In the genomic region with DNA sequence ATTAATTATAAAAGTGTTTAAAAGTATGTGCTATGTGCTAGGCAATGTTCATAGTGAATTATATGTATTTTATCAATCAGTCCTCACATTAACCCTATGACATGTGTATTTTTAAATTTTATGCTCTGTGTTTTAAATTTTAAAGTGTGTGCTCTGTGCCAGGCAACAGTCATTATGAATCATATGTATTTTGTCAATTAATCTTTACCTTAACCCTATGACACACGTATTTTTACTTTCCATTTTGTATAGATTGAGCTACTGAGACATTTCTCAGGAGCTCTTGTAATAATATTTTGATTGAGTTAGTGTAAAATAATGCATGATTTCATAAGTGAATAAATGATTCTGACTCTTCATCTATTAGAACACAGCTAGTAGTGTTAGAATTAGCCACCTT, we compare ENCODE assay signal across 17 cellular contexts.
DNase-seq lines count a peak whose midpoint lies in the region; ATAC-seq, FAIRE-seq and TF ChIP-seq lines count a peak whose summit lies in the region.
"Had no signal": no experiment of that assay in that cellular context is flagged by ENCODE, and none has a peak within 500 bp of the region (broad histone marks: within the 10 kb centered on the region; RNA-seq: fewer than 3 reads in every experiment).

No MANE protein-coding gene starts in this region.

- no peak for ATAC-seq in A549
- ATAC-seq in activated CD4-positive, CD25-positive, alpha-beta regulatory T cell treated with anti-CD3 and anti-CD28 coated beads, Interleukin-2, amount 50 U/mL, for 24 hours: no peak
- ATAC-seq in GM19467 (IDR thresholded peaks at IDR 0.05; ENCODE audit: unreplicated experiment): no peak
- ATAC-seq: K562 had no signal

- peak overlapping the region; percentile 59 for H3K4me2 ChIP-seq in A549

- CTCF ChIA-PET in A549 (lab: Yijun Ruan, JAX): no interaction called here

- no peaks in the 10 kb centered on the region for H3K36me3 ChIP-seq in SJSA1
- H3K36me3 ChIP-seq: BE2C had no signal

- TF ChIP-seq EP300 in A549 (IDR thresholded peaks at IDR 0.05): no peak

- no peak for TF ChIP-seq POLR2A in A549 (IDR thresholded peaks at IDR 0.05; ENCODE audit: low read length)
- TF ChIP-seq POLR2A in GM12891 (IDR thresholded peaks at IDR 0.05; ENCODE audit: low read depth, low read length): no peak

- POLR2A ChIA-PET in A549 (lab: Yijun Ruan, JAX): no interaction called here

- H3K27me3 ChIP-seq in SJSA1 (replicated peaks): no peaks in the 10 kb centered on the region
- H3K27me3 ChIP-seq: BE2C had no signal

- no peak for TF ChIP-seq RAD21 in A549 (conservative IDR thresholded peaks at IDR 0.05 in 1 of 2, IDR thresholded peaks at IDR 0.05 in 1 of 2)

- WGBS in A549 (ENCODE audit: missing lambda C conversion rate): 11% methylated on average over 1 of the region's 1 CpG

- peaks cover 72% of the 10 kb centered on the region for H3K4me1 ChIP-seq in A549
- H3K4me1 ChIP-seq in SJSA1 (replicated peaks): peaks cover 43% of the 10 kb centered on the region

- H3K4me3 ChIP-seq in A549: no peak overlapping the region
- no peak overlapping the region for H3K4me3 ChIP-seq in SJSA1
- H3K4me3 ChIP-seq in epithelial cell of esophagus (ENCODE audit: low read length): no peak overlapping the region
- H3K4me3 ChIP-seq: K562 had no signal

- H3K9me3 ChIP-seq in A549 (no peaks in the 10 kb centered on the region), SJSA1 (replicated peaks) (no peaks in the 10 kb centered on the region)
- H3K9me3 ChIP-seq: BE2C had no signal

- FAIRE-seq in A549 (lab: Jason Lieb, UNC) (no peak), GM12891 (lab: Jason Lieb, UNC) (no peak)
- FAIRE-seq: GM19239, H1, K562 had no signal

- no peak for TF ChIP-seq CTCF in A549 (IDR thresholded peaks at IDR 0.05)
- no peak for TF ChIP-seq CTCF in epithelial cell of esophagus (IDR thresholded peaks at IDR 0.05; ENCODE audit: insufficient read depth, low read depth, low read length, missing control alignments)

- DNase-seq in A549 (ENCODE audit: low read depth in 1 of 2, low spot score in 1 of 2): no peak
- DNase-seq in HCEC 1CT: peak; percentile 41
- DNase-seq in SJSA1 (ENCODE audit: low read depth in 1 of 2, low spot score in 2 of 2): no peak
- peak; percentile 59 for DNase-seq in epithelial cell of esophagus (ENCODE audit: low read depth)
- DNase-seq in GM12891 (ENCODE audit: insufficient read length, low spot score): no peak
- no peak for DNase-seq in SIG-M5 treated with dmso at 0.1 percent for 504 hours (lab: John Stamatoyannopoulos, UW; ENCODE audit: unreplicated experiment)
- DNase-seq: 8988T; BE2C; CD4-positive, alpha-beta memory T cell; DMS79 had no signal

- peak overlapping the region in 1 of 2 experiments; percentile 65; a peak in 3 of 6 replicates for H3K27ac ChIP-seq in A549
- H3K27ac ChIP-seq in SJSA1: peak overlapping the region; percentile 47
- H3K27ac ChIP-seq: C4-2B, HL-60 had no signal

TF ChIP-seq in A549, 52 proteins besides CTCF, POLR2A, EP300 and RAD21:
- TF ChIP-seq, protein P1, sequence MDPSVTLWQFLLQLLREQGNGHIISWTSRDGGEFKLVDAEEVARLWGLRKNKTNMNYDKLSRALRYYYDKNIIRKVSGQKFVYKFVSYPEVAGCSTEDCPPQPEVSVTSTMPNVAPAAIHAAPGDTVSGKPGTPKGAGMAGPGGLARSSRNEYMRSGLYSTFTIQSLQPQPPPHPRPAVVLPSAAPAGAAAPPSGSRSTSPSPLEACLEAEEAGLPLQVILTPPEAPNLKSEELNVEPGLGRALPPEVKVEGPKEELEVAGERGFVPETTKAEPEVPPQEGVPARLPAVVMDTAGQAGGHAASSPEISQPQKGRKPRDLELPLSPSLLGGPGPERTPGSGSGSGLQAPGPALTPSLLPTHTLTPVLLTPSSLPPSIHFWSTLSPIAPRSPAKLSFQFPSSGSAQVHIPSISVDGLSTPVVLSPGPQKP (IDR thresholded peaks at IDR 0.05; ENCODE audit: low read depth, low read length): no peak
- no peak for TF ChIP-seq PHF8 (IDR thresholded peaks at IDR 0.05; ENCODE audit: borderline replicate concordance, low read depth)
- TF ChIP-seq FOSB (CRISPR knock-in tag; IDR thresholded peaks at IDR 0.05): no peak
- no peak for TF ChIP-seq NFE2L2 (conservative IDR thresholded peaks at IDR 0.05; ENCODE audit: low read length)
- TF ChIP-seq RNF2 (IDR thresholded peaks at IDR 0.05; ENCODE audit: borderline replicate concordance, low read depth): no peak
- TF ChIP-seq MAZ (IDR thresholded peaks at IDR 0.05; ENCODE audit: borderline replicate concordance, low read depth, low read length): no peak
- TF ChIP-seq RFX5 (IDR thresholded peaks at IDR 0.05): no peak
- TF ChIP-seq MAFK (IDR thresholded peaks at IDR 0.05; ENCODE audit: partially characterized antibody): no peak
- TF ChIP-seq RARB (CRISPR knock-in tag; IDR thresholded peaks at IDR 0.05): no peak
- no peak for TF ChIP-seq KDM1A (IDR thresholded peaks at IDR 0.05; ENCODE audit: low read depth)
- TF ChIP-seq ESRRA (IDR thresholded peaks at IDR 0.05; ENCODE audit: borderline replicate concordance, low read length): no peak
- TF ChIP-seq, protein P2, sequence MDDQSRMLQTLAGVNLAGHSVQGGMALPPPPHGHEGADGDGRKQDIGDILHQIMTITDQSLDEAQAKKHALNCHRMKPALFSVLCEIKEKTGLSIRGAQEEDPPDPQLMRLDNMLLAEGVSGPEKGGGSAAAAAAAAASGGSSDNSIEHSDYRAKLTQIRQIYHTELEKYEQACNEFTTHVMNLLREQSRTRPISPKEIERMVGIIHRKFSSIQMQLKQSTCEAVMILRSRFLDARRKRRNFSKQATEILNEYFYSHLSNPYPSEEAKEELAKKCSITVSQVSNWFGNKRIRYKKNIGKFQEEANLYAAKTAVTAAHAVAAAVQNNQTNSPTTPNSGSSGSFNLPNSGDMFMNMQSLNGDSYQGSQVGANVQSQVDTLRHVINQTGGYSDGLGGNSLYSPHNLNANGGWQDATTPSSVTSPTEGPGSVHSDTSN (IDR thresholded peaks at IDR 0.05): no peak
- no peak for TF ChIP-seq TP53 (CRISPR knock-in tag; IDR thresholded peaks at IDR 0.05)
- TF ChIP-seq HOXA7 (CRISPR knock-in tag; IDR thresholded peaks at IDR 0.05): no peak
- no peak for TF ChIP-seq SREBF2 (IDR thresholded peaks at IDR 0.05)
- TF ChIP-seq, protein P3, sequence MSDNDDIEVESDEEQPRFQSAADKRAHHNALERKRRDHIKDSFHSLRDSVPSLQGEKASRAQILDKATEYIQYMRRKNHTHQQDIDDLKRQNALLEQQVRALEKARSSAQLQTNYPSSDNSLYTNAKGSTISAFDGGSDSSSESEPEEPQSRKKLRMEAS (IDR thresholded peaks at IDR 0.05): no peak
- TF ChIP-seq ZNF302 (CRISPR knock-in tag; IDR thresholded peaks at IDR 0.05): no peak
- no peak for TF ChIP-seq EHF (CRISPR knock-in tag; IDR thresholded peaks at IDR 0.05)
- no peak for TF ChIP-seq NPAS2 (CRISPR knock-in tag; IDR thresholded peaks at IDR 0.05; ENCODE audit: borderline replicate concordance)

TF ChIP-seq in GM12891, 5 proteins besides CTCF, POLR2A, EP300 and RAD21:
- TF ChIP-seq POU2F2 (IDR thresholded peaks at IDR 0.05; ENCODE audit: low read depth, low read length) (no peak), TAF1 (IDR thresholded peaks at IDR 0.05; ENCODE audit: low read depth, low read length) (no peak), POLR2AphosphoS5 (IDR thresholded peaks at IDR 0.05; ENCODE audit: low read depth, low read length) (no peak), PAX5 (IDR thresholded peaks at IDR 0.05; ENCODE audit: insufficient read depth, low read length, severe bottlenecking) (no peak), SPI1 (IDR thresholded peaks at IDR 0.05; ENCODE audit: low read depth, low read length) (no peak)
TF ChIP-seq in GM12891: peak in this region for 0.

Comparison
In these comparisons a context has a peak if more than half of its experiments do, and no peak if none do; other contexts are left out.
1. DNase-seq: peak in HCEC 1CT (single experiment) and epithelial cell of esophagus (single experiment); none in A549 (0 of 2), SJSA1 (0 of 2), GM12891 (single experiment) and SIG-M5 treated with dmso at 0.1 percent for 504 hours (single experiment).